ENCODE assay signal across 3 cellular contexts in genomic region chr11:11208994-11209393, GRCh38.
"Had no signal": no experiment of that assay in that cellular context is flagged by ENCODE, and none has a peak within 500 bp of the region (broad histone marks: within the 10 kb centered on the region; RNA-seq: fewer than 3 reads in every experiment).

No MANE protein-coding gene starts in this region.

- DNase-seq: GDM1, GF-D8 had no signal

- H3K4me3 ChIP-seq: GM12878 had no signal

- ATAC-seq: GM12878 had no signal
